Comparison of ENCODE assay signal across 15 cellular contexts in genomic region chr13:33213797-33214196, GRCh38.
DNase-seq lines count a peak whose midpoint lies in the region; ATAC-seq and TF ChIP-seq lines count a peak whose summit lies in the region.
"Had no signal": no experiment of that assay in that cellular context is flagged by ENCODE, and none has a peak within 500 bp of the region (broad histone marks: within the 10 kb centered on the region; RNA-seq: fewer than 3 reads in every experiment).

No MANE protein-coding gene starts in this region.

- peaks cover 4% of the 10 kb centered on the region for H3K27me3 Mint-ChIP-seq in endothelial cell (ENCODE audit: unreplicated experiment)
- peaks cover 4% of the 10 kb centered on the region for H3K27me3 Mint-ChIP-seq in activated CD4-positive, alpha-beta memory T cell treated with anti-CD3 and anti-CD28 coated beads for 36 hours

- H3K4me1 Mint-ChIP-seq in endothelial cell (ENCODE audit: unreplicated experiment) = peaks cover 29% of the 10 kb centered on the region
- no peaks in the 10 kb centered on the region for H3K4me1 Mint-ChIP-seq in activated CD4-positive, alpha-beta memory T cell treated with anti-CD3 and anti-CD28 coated beads for 36 hours (ENCODE audit: low read depth)
- H3K4me1 Mint-ChIP-seq: stimulated activated naive CD8-positive, alpha-beta T cell treated with anti-CD3 and anti-CD28 coated beads, Interleukin-15, amount 100 ng/mL, for 72 hours had no signal

- H3K4me2 ChIP-seq in osteoblast (ENCODE audit: insufficient read depth, low read length) = peak overlapping the region; percentile 74

- no peaks in the 10 kb centered on the region for H3K9me3 ChIP-seq in AG04450 (ENCODE audit: control insufficient read depth, insufficient read depth, low read length)
- H3K9me3 ChIP-seq in WERI-Rb-1 (ENCODE audit: severe bottlenecking) = no peaks in the 10 kb centered on the region
- no peaks in the 10 kb centered on the region for H3K9me3 ChIP-seq in osteoblast (ENCODE audit: low read depth, low read length)

- H3K27ac Mint-ChIP-seq in endothelial cell (ENCODE audit: unreplicated experiment) = no peak overlapping the region
- H3K27ac Mint-ChIP-seq in activated CD4-positive, alpha-beta memory T cell treated with anti-CD3 and anti-CD28 coated beads for 36 hours = no peak overlapping the region
- H3K27ac Mint-ChIP-seq: activated CD8-positive, alpha-beta T cell treated with anti-CD3 and anti-CD28 coated beads for 36 hours; activated naive CD4-positive, alpha-beta T cell treated with anti-CD3 and anti-CD28 coated beads, Interleukin-2, amount 50 U/mL, for 72 hours; natural killer cell treated with Interleukin-12 subunit alpha and Interleukin-12 subunit beta and Interleukin-15 and Interleukin-18, amount 100 ng/mL, for 72 hours; stimulated activated naive CD8-positive, alpha-beta T cell treated with anti-CD3 and anti-CD28 coated beads, Interleukin-15, amount 100 ng/mL, for 72 hours had no signal

- H4K20me1 ChIP-seq in osteoblast (ENCODE audit: insufficient read depth, low read length) = no peaks in the 10 kb centered on the region

- POLR2A ChIA-PET in AG04450 (lab: Yijun Ruan, JAX) = interaction anchor here (0.5 to 1.4 kb wide), 7 partner anchors 16 to 329 kb away, joined by 3 to 4 read pairs (median 3); partner anchors contain the start of gene STARD13
- POLR2A ChIA-PET in activated CD4-positive, alpha-beta memory T cell treated with anti-CD3 and anti-CD28 coated beads for 36 hours (lab: Charles Lee) = no interaction called here

- DNase-seq in AG04450 (ENCODE audit: low read depth, low spot score) (no peak), WERI-Rb-1 (peak; percentile 41), foreskin keratinocyte (no peak), osteoblast (ENCODE audit: insufficient read length, low spot score, missing footprints) (no peak), endothelial cell (ENCODE audit: low spot score) (no peak)
- no peak for DNase-seq in activated CD4-positive, alpha-beta memory T cell treated with anti-CD3 and anti-CD28 coated beads for 36 hours
- DNase-seq: activated CD8-positive, alpha-beta T cell treated with anti-CD3 and anti-CD28 coated beads for 36 hours; DMS 273 treated with DMSO at 0.1 percent for 48 hours; NCI-H524 treated with DMSO at 0.1 percent for 48 hours; stimulated activated naive CD8-positive, alpha-beta T cell treated with anti-CD3 and anti-CD28 coated beads, Interleukin-15, amount 100 ng/mL, for 72 hours had no signal

- H3K4me3 Mint-ChIP-seq in endothelial cell (ENCODE audit: unreplicated experiment) = no peak overlapping the region
- H3K4me3 Mint-ChIP-seq in activated CD4-positive, alpha-beta memory T cell treated with anti-CD3 and anti-CD28 coated beads for 36 hours = no peak overlapping the region
- H3K4me3 Mint-ChIP-seq: activated CD8-positive, alpha-beta T cell treated with anti-CD3 and anti-CD28 coated beads for 36 hours; natural killer cell treated with Interleukin-12 subunit alpha and Interleukin-12 subunit beta and Interleukin-15 and Interleukin-18, amount 100 ng/mL, for 72 hours; stimulated activated naive CD8-positive, alpha-beta T cell treated with anti-CD3 and anti-CD28 coated beads, Interleukin-15, amount 100 ng/mL, for 72 hours had no signal

- CTCF ChIA-PET in AG04450 (lab: Charles Lee) = interaction anchor here (0.7 to 1.5 kb wide), 3 partner anchors 14 to 329 kb away, joined by 3 to 9 read pairs (median 4); no protein-coding TSS in a partner anchor
- CTCF ChIA-PET in activated CD4-positive, alpha-beta memory T cell treated with anti-CD3 and anti-CD28 coated beads for 36 hours (lab: Charles Lee) = no interaction called here

- TF ChIP-seq CTCF in AG04450 (IDR thresholded peaks at IDR 0.05; ENCODE audit: low read depth, low read length) (no peak), WERI-Rb-1 (IDR thresholded peaks at IDR 0.05; ENCODE audit: low read depth, low read length) (no peak), foreskin keratinocyte (conservative IDR thresholded peaks at IDR 0.05) (no peak), osteoblast (IDR thresholded peaks at IDR 0.05; ENCODE audit: extremely low read depth, low read depth, low read length) (no peak), endothelial cell (IDR thresholded peaks at IDR 0.05; ENCODE audit: unreplicated experiment) (no peak)

- no peaks in the 10 kb centered on the region for H3K36me3 Mint-ChIP-seq in endothelial cell (ENCODE audit: low read depth, unreplicated experiment)
- no peaks in the 10 kb centered on the region for H3K36me3 Mint-ChIP-seq in activated CD4-positive, alpha-beta memory T cell treated with anti-CD3 and anti-CD28 coated beads for 36 hours
- H3K36me3 Mint-ChIP-seq: activated naive CD4-positive, alpha-beta T cell treated with anti-CD3 and anti-CD28 coated beads, Interleukin-2, amount 50 U/mL, for 72 hours; natural killer cell treated with Interleukin-12 subunit alpha and Interleukin-12 subunit beta and Interleukin-15 and Interleukin-18, amount 100 ng/mL, for 72 hours had no signal

- H3K4me1 ChIP-seq in foreskin keratinocyte = peaks cover 43% of the 10 kb centered on the region
- peaks cover 51% of the 10 kb centered on the region for H3K4me1 ChIP-seq in osteoblast (ENCODE audit: insufficient read depth, low read length)

- H3K9me3 Mint-ChIP-seq in endothelial cell (ENCODE audit: unreplicated experiment) = no peaks in the 10 kb centered on the region
- no peaks in the 10 kb centered on the region for H3K9me3 Mint-ChIP-seq in activated CD4-positive, alpha-beta memory T cell treated with anti-CD3 and anti-CD28 coated beads for 36 hours
- H3K9me3 Mint-ChIP-seq: activated CD8-positive, alpha-beta T cell treated with anti-CD3 and anti-CD28 coated beads for 36 hours; activated naive CD4-positive, alpha-beta T cell treated with anti-CD3 and anti-CD28 coated beads, Interleukin-2, amount 50 U/mL, for 72 hours; natural killer cell treated with Interleukin-12 subunit alpha and Interleukin-12 subunit beta and Interleukin-15 and Interleukin-18, amount 100 ng/mL, for 72 hours; stimulated activated naive CD8-positive, alpha-beta T cell treated with anti-CD3 and anti-CD28 coated beads, Interleukin-15, amount 100 ng/mL, for 72 hours had no signal

- H2AFZ ChIP-seq in osteoblast (ENCODE audit: low read length) = no peak overlapping the region

- H3K36me3 ChIP-seq in WERI-Rb-1 (no peaks in the 10 kb centered on the region), osteoblast (ENCODE audit: insufficient read depth, low read length) (peaks cover 21% of the 10 kb centered on the region)

- peak; percentile 20 for ATAC-seq in foreskin keratinocyte
- no peak for ATAC-seq in GM19467 (IDR thresholded peaks at IDR 0.05; ENCODE audit: unreplicated experiment)
- ATAC-seq in GM19452 (IDR thresholded peaks at IDR 0.05; ENCODE audit: unreplicated experiment) = no peak
- ATAC-seq: activated CD8-positive, alpha-beta T cell treated with anti-CD3 and anti-CD28 coated beads for 36 hours; activated naive CD4-positive, alpha-beta T cell treated with anti-CD3 and anti-CD28 coated beads, Interleukin-2, amount 50 U/mL, for 72 hours; natural killer cell treated with Interleukin-12 subunit alpha and Interleukin-12 subunit beta and Interleukin-15 and Interleukin-18, amount 100 ng/mL, for 72 hours; stimulated activated naive CD8-positive, alpha-beta T cell treated with anti-CD3 and anti-CD28 coated beads, Interleukin-15, amount 100 ng/mL, for 72 hours had no signal

- H3K27ac ChIP-seq in AG04450 (ENCODE audit: low read depth, low read length) (peak overlapping the region; percentile 84), WERI-Rb-1 (no peak overlapping the region), foreskin keratinocyte (peak overlapping the region; percentile 19), osteoblast (ENCODE audit: low read depth, low read length) (peak overlapping the region; percentile 93)
- H3K27ac ChIP-seq: SK-N-MC had no signal

- intact Hi-C loops in activated CD4-positive, alpha-beta memory T cell treated with anti-CD3 and anti-CD28 coated beads for 36 hours (cut with micrococcal nuclease) = no loop called here

- peaks cover 93% of the 10 kb centered on the region for H3K79me2 ChIP-seq in osteoblast (ENCODE audit: insufficient read depth, low read length)

- peak overlapping the region; percentile 26 for H3K4me3 ChIP-seq in AG04450 (ENCODE audit: low read depth, low read length)
- H3K4me3 ChIP-seq in WERI-Rb-1 (ENCODE audit: low read depth, low read length) = no peak overlapping the region; the same call in 1 of the 2 replicates
- H3K4me3 ChIP-seq in osteoblast (ENCODE audit: insufficient read depth, low read length) = peak overlapping the region; percentile 29
- H3K4me3 ChIP-seq: SK-N-MC had no signal

- H3K27me3 ChIP-seq in AG04450 (ENCODE audit: control insufficient read depth, insufficient read depth, low read length) = no peaks in the 10 kb centered on the region
- no peaks in the 10 kb centered on the region for H3K27me3 ChIP-seq in WERI-Rb-1 (ENCODE audit: insufficient read depth, low read depth, severe bottlenecking)
- no peaks in the 10 kb centered on the region for H3K27me3 ChIP-seq in foreskin keratinocyte
- H3K27me3 ChIP-seq in osteoblast (ENCODE audit: insufficient read depth, low read length) = no peaks in the 10 kb centered on the region
